8 cellular contexts compared by ENCODE assay signal in the genomic region with DNA sequence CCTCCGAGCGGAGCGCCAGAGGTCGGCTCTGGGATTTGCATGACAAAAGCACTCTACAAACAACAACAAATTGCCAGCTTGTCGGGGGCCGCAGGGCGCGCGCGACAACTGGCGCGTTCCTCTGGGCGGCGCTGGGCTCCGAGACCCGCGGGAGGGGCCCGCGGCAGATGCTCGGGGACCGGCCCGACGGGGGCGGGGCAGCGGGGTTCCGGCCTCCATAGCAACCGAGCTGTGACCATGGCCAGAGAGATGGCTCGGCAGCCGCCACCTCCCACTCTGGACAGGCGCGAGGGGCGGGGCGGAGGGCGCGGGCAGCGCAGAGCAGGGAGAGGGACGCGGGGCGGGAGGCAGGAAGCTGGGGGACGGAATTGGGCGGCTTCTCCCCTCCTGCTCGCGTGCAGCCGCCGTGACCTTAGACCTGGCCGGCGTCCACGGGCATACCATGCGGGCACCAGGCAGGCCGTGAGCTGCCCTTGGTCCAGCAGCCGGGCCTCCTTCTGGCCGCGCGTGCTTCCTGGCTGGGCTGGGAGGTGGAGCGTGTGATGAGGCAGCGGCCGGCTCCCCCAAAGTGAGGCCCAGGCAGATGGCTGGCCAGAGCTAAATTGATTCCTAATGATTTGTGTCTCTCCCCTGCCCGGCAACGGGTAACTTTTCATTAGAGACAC.
A peak's percentile ranks its signal among the peaks of the same experiment; 100 is the strongest.
DNase-seq lines count a peak whose midpoint lies in the region; ATAC-seq and TF ChIP-seq lines count a peak whose summit lies in the region.

No MANE protein-coding gene starts in this region.

- POLR2A ChIA-PET in activated CD4-positive, alpha-beta memory T cell treated with anti-CD3 and anti-CD28 coated beads for 36 hours (lab: Charles Lee), result no interaction called here

- H3K36me3 Mint-ChIP-seq in activated CD4-positive, alpha-beta memory T cell treated with anti-CD3 and anti-CD28 coated beads for 36 hours, result no peaks in the 10 kb centered on the region

- no peak overlapping the region for H3K4me3 Mint-ChIP-seq in activated CD4-positive, alpha-beta memory T cell treated with anti-CD3 and anti-CD28 coated beads for 36 hours

- H3K4me1 Mint-ChIP-seq in activated CD4-positive, alpha-beta memory T cell treated with anti-CD3 and anti-CD28 coated beads for 36 hours (ENCODE audit: low read depth), result no peaks in the 10 kb centered on the region

- peaks cover 2% of the 10 kb centered on the region for H3K9me3 Mint-ChIP-seq in activated CD4-positive, alpha-beta memory T cell treated with anti-CD3 and anti-CD28 coated beads for 36 hours

- CTCF ChIA-PET in activated CD4-positive, alpha-beta memory T cell treated with anti-CD3 and anti-CD28 coated beads for 36 hours (lab: Charles Lee), result interaction anchor here (0.8 kb wide), 1 partner anchor 8 kb away, joined by 4 read pairs; no protein-coding TSS in a partner anchor

- no peak overlapping the region for H3K27ac Mint-ChIP-seq in activated CD4-positive, alpha-beta memory T cell treated with anti-CD3 and anti-CD28 coated beads for 36 hours

- peaks cover 6% of the 10 kb centered on the region for H3K27me3 ChIP-seq in adipocyte (replicated peaks; ENCODE audit: control insufficient read depth, insufficient read depth, low read length)
- peaks cover 14% of the 10 kb centered on the region for H3K27me3 ChIP-seq in cardiac muscle cell

- intact Hi-C loops in activated CD4-positive, alpha-beta memory T cell treated with anti-CD3 and anti-CD28 coated beads for 36 hours (cut with micrococcal nuclease), result no loop called here

- H3K27me3 Mint-ChIP-seq in activated CD4-positive, alpha-beta memory T cell treated with anti-CD3 and anti-CD28 coated beads for 36 hours, result peaks cover 20% of the 10 kb centered on the region

- H3K36me3 ChIP-seq in adipocyte (ENCODE audit: control insufficient read depth, insufficient read depth, low read length, severe bottlenecking) (no peaks in the 10 kb centered on the region), cardiac muscle cell (no peaks in the 10 kb centered on the region)

- peaks cover 8% of the 10 kb centered on the region for H3K4me1 ChIP-seq in adipocyte (ENCODE audit: control insufficient read depth, insufficient read depth, low read length)
- no peaks in the 10 kb centered on the region for H3K4me1 ChIP-seq in cardiac muscle cell (ENCODE audit: low read depth)

- H3K9ac ChIP-seq in adipocyte (ENCODE audit: low read length), result peak overlapping the region; percentile 63

- DNase-seq in ELR (ENCODE audit: low read depth) (peak; percentile 69), NCI-H1105 treated with DMSO at 0.1 percent for 48 hours (lab: John Stamatoyannopoulos, UW) (peak; percentile 80), adipocyte (ENCODE audit: low read depth) (peak; percentile 93), cardiac muscle cell (ENCODE audit: low read depth in 1 of 2, low spot score in 1 of 2) (peak; percentile 85 to 93), occipital lobe (lab: John Stamatoyannopoulos, UW) (peak; percentile 90)
- DNase-seq in central memory CD4-positive, alpha-beta T cell, result no peak
- no peak for DNase-seq in activated CD4-positive, alpha-beta memory T cell treated with anti-CD3 and anti-CD28 coated beads for 36 hours

- no peak overlapping the region for H3K27ac ChIP-seq in cardiac muscle cell

- no peak for ATAC-seq in HG02642 (IDR thresholded peaks at IDR 0.05; ENCODE audit: poor library complexity, unreplicated experiment)

- TF ChIP-seq CTCF in cardiac muscle cell (IDR thresholded peaks at IDR 0.05; ENCODE audit: low read depth, low read length), result no peak

- H3K9me3 ChIP-seq in adipocyte (ENCODE audit: control insufficient read depth, low read length) (peaks cover 21% of the 10 kb centered on the region), cardiac muscle cell (ENCODE audit: low read depth) (no peaks in the 10 kb centered on the region)

- H3K4me3 ChIP-seq in adipocyte (ENCODE audit: low read length) (peak overlapping the region; percentile 68), cardiac muscle cell (peak overlapping the region; percentile 18)

Comparison
In these comparisons a context has a peak if more than half of its experiments do, and no peak if none do; other contexts are left out.
1. DNase-seq: peak in ELR (single experiment), NCI-H1105 treated with DMSO at 0.1 percent for 48 hours (single experiment), adipocyte (single experiment), cardiac muscle cell (2 of 2) and occipital lobe (single experiment); none in central memory CD4-positive, alpha-beta T cell (single experiment) and activated CD4-positive, alpha-beta memory T cell treated with anti-CD3 and anti-CD28 coated beads for 36 hours (single experiment).